Comparison of ENCODE assay signal across 14 cellular contexts in genomic region chr3:141979050-141979671, GRCh38.
DNase-seq lines count a peak whose midpoint lies in the region; ATAC-seq and TF ChIP-seq lines count a peak whose summit lies in the region.
"Had no signal": no experiment of that assay in that cellular context is flagged by ENCODE, and none has a peak within 500 bp of the region (broad histone marks: within the 10 kb centered on the region; RNA-seq: fewer than 3 reads in every experiment).

No MANE protein-coding gene starts in this region.

- no peaks in the 10 kb centered on the region for H3K9me3 ChIP-seq in adipocyte (ENCODE audit: control insufficient read depth, low read length)
- H3K9me3 ChIP-seq: BE2C, neutrophil had no signal

- H3K4me3 Mint-ChIP-seq in activated naive CD4-positive, alpha-beta T cell treated with anti-CD3 and anti-CD28 coated beads for 36 hours, result no peak overlapping the region

- no peak overlapping the region for H3K9ac ChIP-seq in adipocyte (ENCODE audit: low read length)

- intact Hi-C loops in activated naive CD4-positive, alpha-beta T cell treated with anti-CD3 and anti-CD28 coated beads for 36 hours (cut with micrococcal nuclease), result no loop called here

- no peak overlapping the region for H3K4me3 ChIP-seq in adipocyte (ENCODE audit: low read length)
- no peak overlapping the region for H3K4me3 ChIP-seq in foreskin fibroblast (ENCODE audit: low read depth in 1 of 2, low read length in 2 of 2)

- in situ Hi-C loops in ACHN (cut with HindIII; ENCODE audit: low pct_ligation_motif_present, low pct_unique_long_range_greater_than_20kb, low sequenced_read_pairs), result no loop called here

- CTCF ChIA-PET in activated naive CD4-positive, alpha-beta T cell treated with anti-CD3 and anti-CD28 coated beads for 36 hours (lab: Charles Lee), result no interaction called here

- peaks cover 7% of the 10 kb centered on the region for H3K4me1 ChIP-seq in adipocyte (ENCODE audit: control insufficient read depth, insufficient read depth, low read length)
- H3K4me1 ChIP-seq: BE2C had no signal

- no peaks in the 10 kb centered on the region for H3K27me3 Mint-ChIP-seq in activated naive CD4-positive, alpha-beta T cell treated with anti-CD3 and anti-CD28 coated beads for 36 hours (ENCODE audit: low read depth)

- peaks cover 5% of the 10 kb centered on the region for H3K36me3 ChIP-seq in adipocyte (ENCODE audit: control insufficient read depth, insufficient read depth, low read length, severe bottlenecking)
- H3K36me3 ChIP-seq: BE2C had no signal

- no peak overlapping the region for H3K27ac Mint-ChIP-seq in activated naive CD4-positive, alpha-beta T cell treated with anti-CD3 and anti-CD28 coated beads for 36 hours

- peaks cover 4% of the 10 kb centered on the region for H3K36me3 Mint-ChIP-seq in activated naive CD4-positive, alpha-beta T cell treated with anti-CD3 and anti-CD28 coated beads for 36 hours (ENCODE audit: low read depth)

- DNase-seq in ACHN, result peak; percentile 28
- peak; percentile 68 for DNase-seq in HS-5 (ENCODE audit: low read depth)
- peak; percentile 60 for DNase-seq in adipocyte (ENCODE audit: low read depth)
- DNase-seq in foreskin fibroblast, result peak; percentile 55 to 77
- no peak for DNase-seq in stimulated activated naive CD4-positive, alpha-beta T cell (lab: John Stamatoyannopoulos, UW)
- DNase-seq in activated naive CD4-positive, alpha-beta T cell treated with anti-CD3 and anti-CD28 coated beads for 36 hours, result no peak
- DNase-seq in activated CD4-positive, alpha-beta T cell treated with anti-CD3 and anti-CD28 coated beads, Interleukin-2, amount 50 U/mL, for 1 hour, result no peak
- DNase-seq: activated CD4-positive, alpha-beta T cell treated with anti-CD3 and anti-CD28 coated beads, Interleukin-2, amount 50 U/mL, for 48 hours; activated gamma-delta T cell; BE2C; left ventricle myocardium superior; NCI-H82 had no signal

- no peak for TF ChIP-seq CTCF in foreskin fibroblast (IDR thresholded peaks at IDR 0.05; ENCODE audit: low read depth, low read length)

- H3K4me1 Mint-ChIP-seq in activated naive CD4-positive, alpha-beta T cell treated with anti-CD3 and anti-CD28 coated beads for 36 hours (ENCODE audit: low read depth), result no peaks in the 10 kb centered on the region

- no peaks in the 10 kb centered on the region for H3K9me3 Mint-ChIP-seq in activated naive CD4-positive, alpha-beta T cell treated with anti-CD3 and anti-CD28 coated beads for 36 hours

- no peak for ATAC-seq in GM19455 (IDR thresholded peaks at IDR 0.05; ENCODE audit: unreplicated experiment)
- ATAC-seq: left ventricle myocardium superior had no signal

- H3K27me3 ChIP-seq in adipocyte (replicated peaks; ENCODE audit: control insufficient read depth, insufficient read depth, low read length), result no peaks in the 10 kb centered on the region
- H3K27me3 ChIP-seq: BE2C, neutrophil had no signal

Comparison
In these comparisons a context has a peak if more than half of its experiments do, and no peak if none do; other contexts are left out.
1. DNase-seq: peak in ACHN (single experiment), HS-5 (single experiment), adipocyte (single experiment) and foreskin fibroblast (2 of 2); none in stimulated activated naive CD4-positive, alpha-beta T cell (0 of 6), activated naive CD4-positive, alpha-beta T cell treated with anti-CD3 and anti-CD28 coated beads for 36 hours (single experiment) and activated CD4-positive, alpha-beta T cell treated with anti-CD3 and anti-CD28 coated beads, Interleukin-2, amount 50 U/mL, for 1 hour (single experiment).